16 cellular contexts compared by ENCODE assay signal in genomic region chr14:34075095-34075744, GRCh38.
DNase-seq lines count a peak whose midpoint lies in the region; ATAC-seq and TF ChIP-seq lines count a peak whose summit lies in the region.
"Had no signal": no experiment of that assay in that cellular context is flagged by ENCODE, and none has a peak within 500 bp of the region (broad histone marks: within the 10 kb centered on the region; RNA-seq: fewer than 3 reads in every experiment).

No MANE protein-coding gene starts in this region.

- H2BK5ac ChIP-seq in mesenchymal stem cell (ENCODE audit: low read depth, low read length, poor library complexity, severe bottlenecking), result no peak overlapping the region

- no peak overlapping the region for H3K9ac ChIP-seq in mesenchymal stem cell (ENCODE audit: low read length)

- no peak overlapping the region for H4K91ac ChIP-seq in mesenchymal stem cell (ENCODE audit: low read length)

- intact Hi-C loops in activated CD8-positive, alpha-beta T cell treated with anti-CD3 and anti-CD28 coated beads for 36 hours (cut with micrococcal nuclease), result no loop called here

- H3K79me1 ChIP-seq in mesenchymal stem cell (replicated peaks; ENCODE audit: low read length, poor library complexity, severe bottlenecking), result no peaks in the 10 kb centered on the region

- no peaks in the 10 kb centered on the region for H3K36me3 Mint-ChIP-seq in activated CD8-positive, alpha-beta T cell treated with anti-CD3 and anti-CD28 coated beads for 36 hours (ENCODE audit: low read depth)
- peaks cover 6% of the 10 kb centered on the region for H3K36me3 Mint-ChIP-seq in activated CD8-positive, alpha-beta T cell treated with anti-CD3 and anti-CD28 coated beads, Interleukin-2, amount 10 ng/mL, durations not matched to agents 7 days and 5 days (ENCODE audit: low read depth)

- H4K8ac ChIP-seq in mesenchymal stem cell (ENCODE audit: low read length), result no peak overlapping the region

- 53% methylated on average over 3 of the region's 3 CpGs for WGBS in mesenchymal stem cell

- CTCF ChIA-PET in activated CD8-positive, alpha-beta T cell treated with anti-CD3 and anti-CD28 coated beads for 36 hours (lab: Charles Lee), result interaction anchor here (1.1 kb wide), 1 partner anchor 12 kb away, joined by 3 read pairs; no protein-coding TSS in a partner anchor
- CTCF ChIA-PET in activated CD8-positive, alpha-beta T cell treated with anti-CD3 and anti-CD28 coated beads, Interleukin-2, amount 10 ng/mL, durations not matched to agents 7 days and 5 days (lab: Charles Lee), result no interaction called here

- no peak overlapping the region for H3K27ac Mint-ChIP-seq in activated CD8-positive, alpha-beta T cell treated with anti-CD3 and anti-CD28 coated beads for 36 hours
- no peak overlapping the region for H3K27ac Mint-ChIP-seq in activated CD8-positive, alpha-beta T cell treated with anti-CD3 and anti-CD28 coated beads, Interleukin-2, amount 10 ng/mL, durations not matched to agents 7 days and 5 days
- H3K27ac Mint-ChIP-seq: activated naive CD8-positive, alpha-beta T cell; activated T-cell treated with anti-CD3 and anti-CD28 coated beads, Interleukin-2, amount 50 U/mL, for 24 hours had no signal

- no peak overlapping the region for H2BK120ac ChIP-seq in mesenchymal stem cell (ENCODE audit: low read depth, low read length)

- in situ Hi-C loops in KBM-7 (cut with MboI; ENCODE audit: low pct_unique_long_range_greater_than_20kb, low sequenced_read_pairs), result no loop called here
- in situ Hi-C loops in G401 (cut with HindIII; ENCODE audit: low sequenced_read_pairs), result no loop called here

- no peak overlapping the region for H3K4ac ChIP-seq in mesenchymal stem cell (ENCODE audit: low read depth in 1 of 2, low read length in 2 of 2)

- POLR2A ChIA-PET in activated CD8-positive, alpha-beta T cell treated with anti-CD3 and anti-CD28 coated beads for 36 hours (lab: Charles Lee), result no interaction called here
- POLR2A ChIA-PET in activated CD8-positive, alpha-beta T cell treated with anti-CD3 and anti-CD28 coated beads, Interleukin-2, amount 10 ng/mL, durations not matched to agents 7 days and 5 days (lab: Charles Lee), result no interaction called here

- H3K27me3 ChIP-seq in mesenchymal stem cell (ENCODE audit: control insufficient read depth in 1 of 2, insufficient read depth in 1 of 2, low read length in 2 of 2), result peaks cover 0 to 2% of the 10 kb centered on the region in 2 experiments

- H2BK12ac ChIP-seq in mesenchymal stem cell (ENCODE audit: low read length in 2 of 2), result no peak overlapping the region

- no peaks in the 10 kb centered on the region for H3K4me1 Mint-ChIP-seq in activated CD8-positive, alpha-beta T cell treated with anti-CD3 and anti-CD28 coated beads for 36 hours (ENCODE audit: low read depth)
- peaks cover 3% of the 10 kb centered on the region for H3K4me1 Mint-ChIP-seq in activated CD8-positive, alpha-beta T cell treated with anti-CD3 and anti-CD28 coated beads, Interleukin-2, amount 10 ng/mL, durations not matched to agents 7 days and 5 days (ENCODE audit: low read depth)

- peak; percentile 4 for ATAC-seq in activated CD8-positive, alpha-beta T cell treated with anti-CD3 and anti-CD28 coated beads for 36 hours
- ATAC-seq in activated CD8-positive, alpha-beta T cell treated with anti-CD3 and anti-CD28 coated beads, Interleukin-2, amount 10 ng/mL, durations not matched to agents 7 days and 5 days, result no peak
- peak; percentile 64 for ATAC-seq in HG02610 (IDR thresholded peaks at IDR 0.05; ENCODE audit: unreplicated experiment)
- ATAC-seq in HG03439 (IDR thresholded peaks at IDR 0.05; ENCODE audit: unreplicated experiment), result no peak
- ATAC-seq: Panc1 had no signal

- peaks cover 4% of the 10 kb centered on the region for H3K9me3 Mint-ChIP-seq in activated CD8-positive, alpha-beta T cell treated with anti-CD3 and anti-CD28 coated beads for 36 hours
- H3K9me3 Mint-ChIP-seq in activated CD8-positive, alpha-beta T cell treated with anti-CD3 and anti-CD28 coated beads, Interleukin-2, amount 10 ng/mL, durations not matched to agents 7 days and 5 days (ENCODE audit: insufficient read depth), result peaks cover 8% of the 10 kb centered on the region

- H2AFZ ChIP-seq in mesenchymal stem cell (ENCODE audit: low read depth, low read length), result no peak overlapping the region

- H3K27ac ChIP-seq in mesenchymal stem cell (ENCODE audit: low read length, poor library complexity, severe bottlenecking), result no peak overlapping the region
- H3K27ac ChIP-seq: prostate gland had no signal

- no peaks in the 10 kb centered on the region for H3K27me3 Mint-ChIP-seq in activated CD8-positive, alpha-beta T cell treated with anti-CD3 and anti-CD28 coated beads for 36 hours
- peaks cover 26% of the 10 kb centered on the region for H3K27me3 Mint-ChIP-seq in activated CD8-positive, alpha-beta T cell treated with anti-CD3 and anti-CD28 coated beads, Interleukin-2, amount 10 ng/mL, durations not matched to agents 7 days and 5 days (ENCODE audit: low read depth)
- H3K27me3 Mint-ChIP-seq: activated naive CD8-positive, alpha-beta T cell; activated T-cell treated with anti-CD3 and anti-CD28 coated beads, Interleukin-2, amount 50 U/mL, for 24 hours had no signal

- no peak overlapping the region for H3K4me3 Mint-ChIP-seq in activated CD8-positive, alpha-beta T cell treated with anti-CD3 and anti-CD28 coated beads for 36 hours
- no peak overlapping the region for H3K4me3 Mint-ChIP-seq in activated CD8-positive, alpha-beta T cell treated with anti-CD3 and anti-CD28 coated beads, Interleukin-2, amount 10 ng/mL, durations not matched to agents 7 days and 5 days
- H3K4me3 Mint-ChIP-seq: activated naive CD8-positive, alpha-beta T cell; activated T-cell treated with anti-CD3 and anti-CD28 coated beads, Interleukin-2, amount 50 U/mL, for 24 hours had no signal

- H3K4me3 ChIP-seq in mesenchymal stem cell (ENCODE audit: insufficient read depth in 1 of 2, low read depth in 1 of 2, low read length in 2 of 2), result no peak overlapping the region
- H3K4me3 ChIP-seq: prostate gland had no signal

- no peak overlapping the region for H2BK15ac ChIP-seq in mesenchymal stem cell (ENCODE audit: low read depth, poor library complexity, severe bottlenecking)

- no peaks in the 10 kb centered on the region for H3K36me3 ChIP-seq in mesenchymal stem cell (ENCODE audit: control insufficient read depth in 1 of 2, insufficient read depth in 2 of 2, low read depth in 1 of 2, low read length in 2 of 2)
- H3K36me3 ChIP-seq: prostate gland had no signal

- DNase-seq in activated CD8-positive, alpha-beta T cell treated with anti-CD3 and anti-CD28 coated beads for 36 hours, result no peak
- DNase-seq in activated CD8-positive, alpha-beta T cell treated with anti-CD3 and anti-CD28 coated beads, Interleukin-2, amount 10 ng/mL, durations not matched to agents 7 days and 5 days, result no peak
- DNase-seq in KBM-7 (peak; percentile 46), mesenchymal stem cell (no peak), cerebellum (ENCODE audit: low spot score) (no peak), G401 (ENCODE audit: low spot score) (no peak)
- DNase-seq: activated CD4-positive, alpha-beta T cell treated with anti-CD3 and anti-CD28 coated beads for 4 hours; activated T-cell treated with anti-CD3 and anti-CD28 coated beads, Interleukin-2, amount 50 U/mL, for 24 hours; hippocampal formation; NCI-H345; T-helper 1 cell had no signal

- H3K4me1 ChIP-seq in mesenchymal stem cell (ENCODE audit: control insufficient read depth, insufficient read depth, low read depth, low read length), result peaks cover 4% of the 10 kb centered on the region
- H3K4me1 ChIP-seq: prostate gland had no signal

- no peaks in the 10 kb centered on the region for H3K9me3 ChIP-seq in mesenchymal stem cell (ENCODE audit: control insufficient read depth, low read length)
- H3K9me3 ChIP-seq: prostate gland had no signal

- no peak overlapping the region for H3K4me2 ChIP-seq in mesenchymal stem cell (ENCODE audit: low read length, poor library complexity, severe bottlenecking)

- H2AK5ac ChIP-seq in mesenchymal stem cell (ENCODE audit: low read length, severe bottlenecking), result peak overlapping the region; percentile 3

- H3K18ac ChIP-seq in mesenchymal stem cell (ENCODE audit: low read depth in 1 of 2, low read length in 2 of 2), result no peak overlapping the region

- H3K23ac ChIP-seq in mesenchymal stem cell (ENCODE audit: low read length in 2 of 2), result no peak overlapping the region

- TF ChIP-seq CTCF in activated CD8-positive, alpha-beta T cell treated with anti-CD3 and anti-CD28 coated beads for 36 hours (IDR thresholded peaks at IDR 0.05), result no peak

- H3K14ac ChIP-seq in mesenchymal stem cell (ENCODE audit: low read length in 2 of 2), result no peak overlapping the region

Comparison
In these comparisons a context has a peak if more than half of its experiments do, and no peak if none do; other contexts are left out.
1. ATAC-seq: peak in activated CD8-positive, alpha-beta T cell treated with anti-CD3 and anti-CD28 coated beads for 36 hours (single experiment) and HG02610 (single experiment); none in activated CD8-positive, alpha-beta T cell treated with anti-CD3 and anti-CD28 coated beads, Interleukin-2, amount 10 ng/mL, durations not matched to agents 7 days and 5 days (single experiment) and HG03439 (single experiment).